In genomic region chr7:156544199-156544598, GRCh38 we compare ENCODE assay signal across 28 cellular contexts.
"Had no signal": no experiment of that assay in that cellular context is flagged by ENCODE, and none has a peak within 500 bp of the region (broad histone marks: within the 10 kb centered on the region; RNA-seq: fewer than 3 reads in every experiment).

No MANE protein-coding gene starts in this region.

- ATAC-seq: activated naive CD8-positive, alpha-beta T cell treated with anti-CD3 and anti-CD28 coated beads, Interleukin-2, amount 50 U/mL, for 24 hours; PC-3 had no signal

- H3K4me1 ChIP-seq: Peyer's patch, SJSA1 had no signal

- H3K36me3 ChIP-seq: brain microvascular endothelial cell, Peyer's patch, SJSA1 had no signal

- DNase-seq: activated B cell treated with CpG ODN at 0.5 μM for 24 hours; activated CD4-positive, alpha-beta memory T cell treated with anti-CD3 and anti-CD28 coated beads for 36 hours; activated CD4-positive, alpha-beta T cell treated with anti-CD3 and anti-CD28 coated beads for 4 hours; activated CD4-positive, alpha-beta T cell treated with anti-CD3 and anti-CD28 coated beads, Interleukin-2, amount 50 U/mL, for 1 hour; activated CD4-positive, CD25-positive, alpha-beta regulatory T cell treated with anti-CD3 and anti-CD28 coated beads, Interleukin-2, amount 50 U/mL, for 72 hours; activated CD8-positive, alpha-beta memory T cell treated with anti-CD3 and anti-CD28 coated beads, Interleukin-2, amount 50 U/mL, for 48 hours; activated effector memory CD4-positive, alpha-beta T cell treated with Interleukin-2 at 50 U/mL for 16 hours; activated naive CD4-positive, alpha-beta T cell treated with anti-CD3 and anti-CD28 coated beads, Interleukin-2, amount 10 ng/mL, durations not matched to agents 7 days and 5 days; activated naive CD8-positive, alpha-beta T cell treated with anti-CD3 and anti-CD28 coated beads, Interleukin-2, amount 50 U/mL, for 24 hours; activated T-cell treated with anti-CD3 and anti-CD28 coated beads, Interleukin-2, amount 50 U/mL, for 48 hours; amniotic stem cell; aorta; brain microvascular endothelial cell; central memory CD4-positive, alpha-beta T cell; NCI-H1092 treated with DMSO at 0.1 percent for 48 hours; NCI-H146; NCI-H187; NCI-H2081; NCI-H226; NCI-H524 treated with DMSO at 0.1 percent for 48 hours; NK-92 treated with Interleukin-12 subunit alpha and Interleukin-12 subunit beta, amount 100 ng/mL, for 24 hours; PC-3; RPMI8226; SHP77 treated with DMSO at 0.1 percent for 48 hours; SK-N-SH had no signal

- H3K27me3 ChIP-seq: brain microvascular endothelial cell, Peyer's patch had no signal

- H3K9me3 ChIP-seq: Peyer's patch, SJSA1, SK-N-SH had no signal

- H3K4me2 ChIP-seq: SK-N-SH had no signal

- FAIRE-seq: TTC549 had no signal

- H3K4me3 ChIP-seq: Peyer's patch, SJSA1 had no signal

- H3K9ac ChIP-seq: SK-N-SH had no signal

- H3K27ac ChIP-seq: brain microvascular endothelial cell, Peyer's patch, SJSA1 had no signal
